In the genomic region with DNA sequence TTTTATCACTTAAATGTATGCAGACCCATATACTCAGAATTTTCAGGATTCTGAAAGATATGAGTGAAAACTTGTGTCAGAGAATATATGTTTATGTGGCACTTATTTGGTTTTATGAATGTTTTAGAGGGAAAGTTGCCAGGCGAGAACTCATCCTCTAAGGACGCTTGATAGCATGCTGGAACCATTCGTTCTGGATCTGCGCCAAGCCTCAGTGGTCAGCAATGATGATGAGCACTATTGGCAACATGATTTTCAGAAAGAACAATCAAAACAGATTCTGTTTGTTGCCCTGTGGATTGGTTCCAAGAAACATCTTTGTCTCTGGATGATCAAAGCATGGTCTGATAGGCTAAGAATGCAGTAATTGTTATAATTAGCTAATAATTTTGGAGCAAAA, we compare ENCODE assay signal across 14 cellular contexts. TPM values are rescaled to one million over a fixed set of nuclear protein-coding genes. Genes with fewer than 3 reads are reported as not detected.
DNase-seq lines count a peak whose midpoint lies in the region; ATAC-seq and TF ChIP-seq lines count a peak whose summit lies in the region.
"Had no signal": no experiment of that assay in that cellular context is flagged by ENCODE, and none has a peak within 500 bp of the region (broad histone marks: within the 10 kb centered on the region; RNA-seq: fewer than 3 reads in every experiment).

No MANE protein-coding gene starts in this region.

- no peak overlapping the region for H2BK20ac ChIP-seq in H9 (ENCODE audit: low read depth, low read length, poor library complexity, severe bottlenecking)

- peaks cover 3 to 6% of the 10 kb centered on the region in 2 experiments; a peak in 4 of 5 replicates for H3K9me3 Mint-ChIP-seq in H9
- H3K9me3 Mint-ChIP-seq in CD8-positive, alpha-beta T cell = no peaks in the 10 kb centered on the region

- H3K79me1 ChIP-seq in H9 (ENCODE audit: insufficient read depth, low read depth, low read length, poor library complexity, severe bottlenecking) = no peaks in the 10 kb centered on the region

- H4K5ac ChIP-seq in H9 (ENCODE audit: insufficient read length, low read depth, low read length) = no peak overlapping the region

- H3T11ph ChIP-seq in H9 (ENCODE audit: low read length) = no peak overlapping the region

- peak overlapping the region in 2 of 3 experiments; percentile 63 to 95; a peak in 3 of 7 replicates for H3K27ac Mint-ChIP-seq in H9
- H3K27ac Mint-ChIP-seq in CD8-positive, alpha-beta T cell = no peak overlapping the region

- no peak overlapping the region for H2BK15ac ChIP-seq in H9 (ENCODE audit: low read depth, low read length)

- no peak overlapping the region for H3K14ac ChIP-seq in H9 (ENCODE audit: insufficient read depth, low read length)

- H2AFZ ChIP-seq in H9 (ENCODE audit: low read length) = no peak overlapping the region
- no peak overlapping the region for H2AFZ ChIP-seq in fibroblast of lung (ENCODE audit: low read length)

- H3K4me3 Mint-ChIP-seq in H9 = no peak overlapping the region
- no peak overlapping the region for H3K4me3 Mint-ChIP-seq in CD8-positive, alpha-beta T cell

- TF ChIP-seq CTCF in H9 (conservative IDR thresholded peaks at IDR 0.05) (no peak), fibroblast of lung (conservative IDR thresholded peaks at IDR 0.05 in 1 of 2, IDR thresholded peaks at IDR 0.05 in 1 of 2; ENCODE audit: low read depth in 1 of 2, low read length in 2 of 2) (no peak)
- no peak for TF ChIP-seq CTCF in CD8-positive, alpha-beta T cell (IDR thresholded peaks at IDR 0.05)

- no peak overlapping the region for H4K8ac ChIP-seq in H9 (replicated peaks; ENCODE audit: insufficient read length, low read depth, low read length)

- H3K23me2 ChIP-seq in H9 (ENCODE audit: insufficient read length, low read depth, low read length, poor library complexity, severe bottlenecking) = no peaks in the 10 kb centered on the region

- H3K36me3 Mint-ChIP-seq in H9 (ENCODE audit: insufficient read depth in 1 of 3, low read depth in 3 of 3) = no peaks in the 10 kb centered on the region; a peak in 1 of 7 replicates
- H3K36me3 Mint-ChIP-seq in CD8-positive, alpha-beta T cell = no peaks in the 10 kb centered on the region

- no peaks in the 10 kb centered on the region for H3K79me2 ChIP-seq in H9 (ENCODE audit: insufficient read depth, low read length)
- no peaks in the 10 kb centered on the region for H3K79me2 ChIP-seq in fibroblast of lung (ENCODE audit: control insufficient read depth, insufficient read depth, low read length)

- CTCF ChIA-PET in CD8-positive, alpha-beta T cell (lab: Charles Lee) = no interaction called here

- no CpG with 5 or more reads among the region's 4 CpGs for WGBS in H9 (ENCODE audit: extremely low coverage, insufficient read length, low lambda C conversion rate)

- H3K27me3 Mint-ChIP-seq in H9 (ENCODE audit: low read depth) = no peaks in the 10 kb centered on the region
- H3K27me3 Mint-ChIP-seq in CD8-positive, alpha-beta T cell (ENCODE audit: low read depth) = no peaks in the 10 kb centered on the region

- H2BK120ac ChIP-seq in H9 (ENCODE audit: low read depth, low read length, poor library complexity, severe bottlenecking) = no peak overlapping the region

- H3K36me3 ChIP-seq in fibroblast of lung (ENCODE audit: control insufficient read depth, insufficient read depth, low read length) = no peaks in the 10 kb centered on the region
- H3K36me3 ChIP-seq in CD8-positive, alpha-beta T cell (ENCODE audit: insufficient read depth, low read length) = no peaks in the 10 kb centered on the region
- H3K36me3 ChIP-seq: spleen had no signal

- no peak overlapping the region for H3K27ac ChIP-seq in H9 (ENCODE audit: insufficient read length, low read depth, low read length)
- no peak overlapping the region for H3K27ac ChIP-seq in fibroblast of lung (ENCODE audit: insufficient read depth, low read length)
- no peak overlapping the region for H3K27ac ChIP-seq in CD8-positive, alpha-beta T cell (ENCODE audit: low read depth, low read length)
- H3K27ac ChIP-seq: spleen had no signal

- no peak overlapping the region for H3K56ac ChIP-seq in H9 (ENCODE audit: insufficient read length, low read depth, low read length)

- no peak overlapping the region for H3K23ac ChIP-seq in H9 (ENCODE audit: insufficient read length, low read depth, low read length)

- no peak overlapping the region for H3K18ac ChIP-seq in H9 (ENCODE audit: insufficient read length, low read depth, low read length)

- no peak overlapping the region for H4K91ac ChIP-seq in H9 (ENCODE audit: insufficient read length, low read depth, low read length)

- no peaks in the 10 kb centered on the region for H3K27me3 ChIP-seq in H9 (ENCODE audit: insufficient read depth, low read length)
- H3K27me3 ChIP-seq in fibroblast of lung (ENCODE audit: control insufficient read depth, insufficient read depth, low read length) = no peaks in the 10 kb centered on the region
- H3K27me3 ChIP-seq in CD8-positive, alpha-beta T cell (ENCODE audit: insufficient read depth, low read length) = no peaks in the 10 kb centered on the region
- H3K27me3 ChIP-seq: body of pancreas, spleen had no signal

- no peak overlapping the region for H3K4me3 ChIP-seq in fibroblast of lung (replicated peaks in 1 of 4; ENCODE audit: control extremely low read depth in 1 of 4, insufficient read depth in 1 of 4, low read depth in 3 of 4, low read length in 4 of 4)
- no peak overlapping the region for H3K4me3 ChIP-seq in CD8-positive, alpha-beta T cell (ENCODE audit: low read depth, low read length)
- H3K4me3 ChIP-seq: body of pancreas, spleen had no signal

- no peak overlapping the region for H2BK12ac ChIP-seq in H9 (ENCODE audit: insufficient read length, low read depth, low read length)

- H4K20me1 ChIP-seq in H9 (ENCODE audit: control insufficient read depth, insufficient read depth, insufficient read length) = no peaks in the 10 kb centered on the region
- H4K20me1 ChIP-seq in fibroblast of lung (ENCODE audit: control insufficient read depth, extremely low read depth, insufficient read depth, low read length) = no peaks in the 10 kb centered on the region

- POLR2A ChIA-PET in CD8-positive, alpha-beta T cell (lab: Charles Lee) = no interaction called here

- intact Hi-C loops in CD8-positive, alpha-beta T cell (cut with DNase I, micrococcal nuclease) = no loop called here

- H3K4me1 ChIP-seq in H9 (ENCODE audit: insufficient read depth, low read length) = no peaks in the 10 kb centered on the region; the same call in 1 of the 2 replicates
- H3K4me1 ChIP-seq in fibroblast of lung (ENCODE audit: control insufficient read depth, extremely low read depth, insufficient read depth, low read length) = peaks cover 5% of the 10 kb centered on the region
- H3K4me1 ChIP-seq in CD8-positive, alpha-beta T cell (ENCODE audit: insufficient read depth, low read length) = no peaks in the 10 kb centered on the region
- H3K4me1 ChIP-seq: spleen had no signal

- H3K9ac ChIP-seq in H9 (ENCODE audit: extremely low read depth, insufficient read length, low read length) (no peak overlapping the region), fibroblast of lung (ENCODE audit: insufficient read depth, low read length) (no peak overlapping the region)

- H3K9me3 ChIP-seq in H9 (ENCODE audit: control insufficient read depth, low read depth, low read length) = no peaks in the 10 kb centered on the region
- H3K9me3 ChIP-seq in fibroblast of lung (ENCODE audit: control insufficient read depth, insufficient read depth, low read depth, low read length) = no peaks in the 10 kb centered on the region
- H3K9me3 ChIP-seq in CD8-positive, alpha-beta T cell (ENCODE audit: low read length) = no peaks in the 10 kb centered on the region
- H3K9me3 ChIP-seq: body of pancreas, spleen had no signal

- peak; percentile 25; the same call in 2 of the 3 replicates for ATAC-seq in SK-N-SH treated with all-trans-retinoic acid at 6 μM for 48 hours
- no peak for ATAC-seq in GM18519 (IDR thresholded peaks at IDR 0.05; ENCODE audit: low FRiP score, unreplicated experiment)
- ATAC-seq in CD8-positive, alpha-beta T cell = no peak

- no peak overlapping the region for H3K4ac ChIP-seq in H9 (ENCODE audit: low read depth, low read length)

- H2AK5ac ChIP-seq in H9 (ENCODE audit: insufficient read length, low read length) = no peak overlapping the region

- H3K4me2 ChIP-seq in H9 (ENCODE audit: insufficient read depth, insufficient read length, low read length) (no peak overlapping the region), fibroblast of lung (ENCODE audit: extremely low read depth, insufficient read depth, low read length) (no peak overlapping the region)

- no peak overlapping the region for H2BK5ac ChIP-seq in H9 (ENCODE audit: insufficient read length, low read length)

- peaks cover 27 to 31% of the 10 kb centered on the region in 2 experiments for H3K4me1 Mint-ChIP-seq in H9
- no peaks in the 10 kb centered on the region for H3K4me1 Mint-ChIP-seq in CD8-positive, alpha-beta T cell (ENCODE audit: low read depth)

- DNase-seq in H9 = no peak
- peak; percentile 72 to 84 for DNase-seq in fibroblast of lung (ENCODE audit: low read depth in 2 of 2)
- DNase-seq in retina = peak; percentile 25
- no peak for DNase-seq in NCI-H2227 (lab: John Stamatoyannopoulos, UW; ENCODE audit: unreplicated experiment)
- no peak for DNase-seq in activated CD4-positive, alpha-beta T cell treated with anti-CD3 and anti-CD28 coated beads for 1 hour
- DNase-seq in CD8-positive, alpha-beta T cell = no peak
- DNase-seq: activated T-cell treated with anti-CD3 and anti-CD28 coated beads for 4 hours; body of pancreas; DMS79; MM.1S; NK-92 treated with Interleukin-12 subunit alpha and Interleukin-12 subunit beta, amount 100 ng/mL, for 24 hours; spleen had no signal

TF ChIP-seq in SK-N-SH treated with all-trans-retinoic acid at 6 μM for 48 hours, 23 proteins besides CTCF, POLR2A, EP300 and RAD21:
- TF ChIP-seq ZFP30 (CRISPR knock-in tag; IDR thresholded peaks at IDR 0.05) = no peak
TF ChIP-seq in SK-N-SH treated with all-trans-retinoic acid at 6 μM for 48 hours: peak in this region for 0.

RNA-seq across cellular contexts. Expression of gene RAPGEF2, which starts 32.1 kb away (rescaled TPM):
- 33.8 and 37.1 TPM in 2 replicates for total RNA-seq in H9 (2021)
- total RNA-seq in fibroblast of lung = 29.8 and 58.5 TPM in 2 replicates
- polyA plus RNA-seq in fibroblast of lung = 39.7 and 45.5 TPM in 2 replicates
- 18.2 and 22.0 TPM in 2 replicates for polyA plus RNA-seq in fibroblast of lung (2012)
- 9.3 and 38.8 TPM in 2 replicates for polyA minus RNA-seq in fibroblast of lung (ENCODE audit: low replicate concordance)
- 10 to 100 TPM; 24.1 to 25.8 TPM for total RNA-seq in CD8-positive, alpha-beta T cell

Comparison
In these comparisons a context has a peak if more than half of its experiments do, and no peak if none do; other contexts are left out.
1. DNase-seq: peak in fibroblast of lung (2 of 2) and retina (single experiment); none in H9 (single experiment), NCI-H2227 (single experiment), activated CD4-positive, alpha-beta T cell treated with anti-CD3 and anti-CD28 coated beads for 1 hour (single experiment) and CD8-positive, alpha-beta T cell (0 of 7).